Comparison of ENCODE assay signal across 1 cellular context in the genomic region with DNA sequence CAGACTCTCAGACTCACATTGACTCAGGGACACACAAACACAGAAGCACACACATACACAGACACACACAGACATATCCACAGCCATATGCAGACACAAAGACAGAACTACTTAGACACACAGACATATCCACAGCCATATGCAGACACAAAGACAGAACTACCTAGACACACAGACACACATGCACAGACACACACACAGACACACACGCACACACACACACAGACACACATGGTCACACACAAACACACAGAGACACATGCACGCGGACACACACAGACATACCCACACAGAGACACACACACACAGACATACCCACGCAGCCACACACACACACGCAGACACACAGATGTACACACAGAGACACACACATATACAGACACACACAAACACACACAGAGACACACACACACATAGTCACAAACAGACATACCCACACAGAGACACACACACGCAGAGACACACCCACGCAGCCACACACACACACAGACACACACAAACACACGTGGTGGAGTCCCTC.
TF ChIP-seq lines count a peak whose summit lies in the region.

No MANE protein-coding gene starts in this region.

TF ChIP-seq in HepG2, 621 proteins besides CTCF, POLR2A, EP300 and RAD21:
- TF ChIP-seq, protein P1, sequence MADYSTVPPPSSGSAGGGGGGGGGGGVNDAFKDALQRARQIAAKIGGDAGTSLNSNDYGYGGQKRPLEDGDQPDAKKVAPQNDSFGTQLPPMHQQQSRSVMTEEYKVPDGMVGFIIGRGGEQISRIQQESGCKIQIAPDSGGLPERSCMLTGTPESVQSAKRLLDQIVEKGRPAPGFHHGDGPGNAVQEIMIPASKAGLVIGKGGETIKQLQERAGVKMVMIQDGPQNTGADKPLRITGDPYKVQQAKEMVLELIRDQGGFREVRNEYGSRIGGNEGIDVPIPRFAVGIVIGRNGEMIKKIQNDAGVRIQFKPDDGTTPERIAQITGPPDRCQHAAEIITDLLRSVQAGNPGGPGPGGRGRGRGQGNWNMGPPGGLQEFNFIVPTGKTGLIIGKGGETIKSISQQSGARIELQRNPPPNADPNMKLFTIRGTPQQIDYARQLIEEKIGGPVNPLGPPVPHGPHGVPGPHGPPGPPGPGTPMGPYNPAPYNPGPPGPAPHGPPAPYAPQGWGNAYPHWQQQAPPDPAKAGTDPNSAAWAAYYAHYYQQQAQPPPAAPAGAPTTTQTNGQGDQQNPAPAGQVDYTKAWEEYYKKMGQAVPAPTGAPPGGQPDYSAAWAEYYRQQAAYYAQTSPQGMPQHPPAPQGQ (CRISPR knock-in tag; IDR thresholded peaks at IDR 0.05; ENCODE audit: borderline replicate concordance): peak; percentile 56; the same call in 1 of the 2 replicates
- TF ChIP-seq ZNF432 (CRISPR knock-in tag; IDR thresholded peaks at IDR 0.05; ENCODE audit: borderline replicate concordance): no peak
- TF ChIP-seq ZNF646 (CRISPR knock-in tag; IDR thresholded peaks at IDR 0.05): peak; percentile 93
- no peak for TF ChIP-seq ZNF660 (CRISPR knock-in tag; IDR thresholded peaks at IDR 0.05; ENCODE audit: borderline replicate concordance, low read depth)
- TF ChIP-seq JUNB (CRISPR knock-in tag; IDR thresholded peaks at IDR 0.05; ENCODE audit: borderline replicate concordance): peak; percentile 45; the same call in 1 of the 2 replicates
- TF ChIP-seq, protein P2, sequence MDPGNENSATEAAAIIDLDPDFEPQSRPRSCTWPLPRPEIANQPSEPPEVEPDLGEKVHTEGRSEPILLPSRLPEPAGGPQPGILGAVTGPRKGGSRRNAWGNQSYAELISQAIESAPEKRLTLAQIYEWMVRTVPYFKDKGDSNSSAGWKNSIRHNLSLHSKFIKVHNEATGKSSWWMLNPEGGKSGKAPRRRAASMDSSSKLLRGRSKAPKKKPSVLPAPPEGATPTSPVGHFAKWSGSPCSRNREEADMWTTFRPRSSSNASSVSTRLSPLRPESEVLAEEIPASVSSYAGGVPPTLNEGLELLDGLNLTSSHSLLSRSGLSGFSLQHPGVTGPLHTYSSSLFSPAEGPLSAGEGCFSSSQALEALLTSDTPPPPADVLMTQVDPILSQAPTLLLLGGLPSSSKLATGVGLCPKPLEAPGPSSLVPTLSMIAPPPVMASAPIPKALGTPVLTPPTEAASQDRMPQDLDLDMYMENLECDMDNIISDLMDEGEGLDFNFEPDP (CRISPR knock-in tag; conservative IDR thresholded peaks at IDR 0.05): 0 out of 2 replicates have a peak, but pooled peaks have one; percentile 36
- no peak for TF ChIP-seq ZNF609 (CRISPR knock-in tag; IDR thresholded peaks at IDR 0.05; ENCODE audit: borderline replicate concordance)
- peak; percentile 95 for TF ChIP-seq MNT (IDR thresholded peaks at IDR 0.05)
